In genomic region chr6:126548301-126548700, GRCh38 we compare ENCODE assay signal across 21 cellular contexts.
"Had no signal": no experiment of that assay in that cellular context is flagged by ENCODE, and none has a peak within 500 bp of the region (broad histone marks: within the 10 kb centered on the region; RNA-seq: fewer than 3 reads in every experiment).

No MANE protein-coding gene starts in this region.

- H3K36me3 Mint-ChIP-seq: activated naive CD4-positive, alpha-beta T cell treated with anti-CD3 and anti-CD28 coated beads, Interleukin-2, amount 10 ng/mL, durations not matched to agents 7 days and 5 days; natural killer cell treated with Interleukin-12 subunit alpha and Interleukin-12 subunit beta and Interleukin-15 and Interleukin-18, amount 100 ng/mL, for 72 hours had no signal

- H3K27ac Mint-ChIP-seq: activated naive CD4-positive, alpha-beta T cell treated with anti-CD3 and anti-CD28 coated beads, Interleukin-2, amount 10 ng/mL, durations not matched to agents 7 days and 5 days; mesothelial cell of epicardium; natural killer cell treated with Interleukin-12 subunit alpha and Interleukin-12 subunit beta and Interleukin-15 and Interleukin-18, amount 100 ng/mL, for 72 hours; T-helper 1 cell treated with Interleukin-12 subunit alpha and Interleukin-12 subunit beta and Interleukin-4 antibody, amounts not matched to agents 30 μg/mL and 1 μg/mL, for 36 hours had no signal

- ATAC-seq: esophagus mucosa; foreskin keratinocyte; left cardiac atrium; natural killer cell treated with Interleukin-12 subunit alpha and Interleukin-12 subunit beta and Interleukin-15 and Interleukin-18, amount 100 ng/mL, for 72 hours had no signal

- H3K4me3 Mint-ChIP-seq: activated naive CD4-positive, alpha-beta T cell treated with anti-CD3 and anti-CD28 coated beads, Interleukin-2, amount 10 ng/mL, durations not matched to agents 7 days and 5 days; mesothelial cell of epicardium; natural killer cell treated with Interleukin-12 subunit alpha and Interleukin-12 subunit beta and Interleukin-15 and Interleukin-18, amount 100 ng/mL, for 72 hours; T-helper 1 cell treated with Interleukin-12 subunit alpha and Interleukin-12 subunit beta and Interleukin-4 antibody, amounts not matched to agents 30 μg/mL and 1 μg/mL, for 36 hours had no signal

- H3K27me3 Mint-ChIP-seq: activated naive CD4-positive, alpha-beta T cell treated with anti-CD3 and anti-CD28 coated beads, Interleukin-2, amount 10 ng/mL, durations not matched to agents 7 days and 5 days; natural killer cell treated with Interleukin-12 subunit alpha and Interleukin-12 subunit beta and Interleukin-15 and Interleukin-18, amount 100 ng/mL, for 72 hours had no signal

- DNase-seq: activated CD4-positive, CD25-positive, alpha-beta regulatory T cell treated with anti-CD3 and anti-CD28 coated beads, Interleukin-2, amount 50 U/mL, for 72 hours; activated CD8-positive, alpha-beta memory T cell treated with anti-CD3 and anti-CD28 coated beads for 24 hours; activated CD8-positive, alpha-beta memory T cell treated with anti-CD3 and anti-CD28 coated beads, Interleukin-2, amount 50 U/mL, for 48 hours; activated effector memory CD4-positive, alpha-beta T cell treated with Interleukin-2 at 50 U/mL for 16 hours; activated naive CD4-positive, alpha-beta T cell treated with anti-CD3 and anti-CD28 coated beads, Interleukin-2, amount 10 ng/mL, durations not matched to agents 7 days and 5 days; activated T-cell treated with anti-CD3 and anti-CD28 coated beads, Interleukin-2, amount 50 U/mL, for 48 hours; cerebellar nuclear complex; cortex of kidney; foreskin keratinocyte; glutamatergic neuron; hippocampal formation; left cardiac atrium; occipital lobe; retina; stimulated activated CD4-positive, alpha-beta T cell treated with anti-CD3 and anti-CD28 coated beads, Interleukin-2, amount 100 ng/mL, for 24 hours; stimulated activated naive CD4-positive, alpha-beta T cell treated with Interleukin-2 at 50 U/mL for 16 hours; thyroid gland had no signal

- H3K9me3 Mint-ChIP-seq: activated naive CD4-positive, alpha-beta T cell treated with anti-CD3 and anti-CD28 coated beads, Interleukin-2, amount 10 ng/mL, durations not matched to agents 7 days and 5 days; T-helper 1 cell treated with Interleukin-12 subunit alpha and Interleukin-12 subunit beta and Interleukin-4 antibody, amounts not matched to agents 30 μg/mL and 1 μg/mL, for 36 hours had no signal

- H3K4me3 ChIP-seq: thyroid gland had no signal

- H3K4me1 Mint-ChIP-seq: activated naive CD4-positive, alpha-beta T cell treated with anti-CD3 and anti-CD28 coated beads, Interleukin-2, amount 10 ng/mL, durations not matched to agents 7 days and 5 days had no signal
